Comparison of ENCODE assay signal across 14 cellular contexts in the genomic region with DNA sequence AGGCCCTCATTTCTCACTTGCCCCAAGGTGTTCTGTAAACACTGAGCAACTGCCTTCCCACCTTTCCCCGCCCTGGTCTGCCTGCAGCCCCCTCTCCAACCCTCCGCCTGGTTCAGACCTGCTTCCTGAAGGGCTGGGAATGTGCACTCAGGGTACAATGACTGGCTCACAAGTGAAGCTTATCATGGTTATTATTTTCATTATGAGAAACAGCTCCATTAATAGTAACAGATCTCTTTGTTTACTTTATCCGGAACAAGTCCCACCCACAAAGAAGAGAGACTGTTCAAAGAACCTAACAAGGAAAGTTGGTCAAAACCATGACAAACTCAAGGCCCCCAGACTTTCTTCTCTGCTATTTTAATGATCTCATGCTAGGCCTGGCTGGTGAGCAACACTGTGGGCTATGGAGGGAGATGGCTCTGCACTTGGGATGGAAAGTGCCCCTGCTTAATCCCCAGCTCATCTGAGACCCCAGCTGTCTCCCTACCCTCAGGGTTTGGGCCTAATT. TPM values are rescaled to one million over a fixed set of nuclear protein-coding genes. Genes with fewer than 3 reads are reported as not detected.
DNase-seq lines count a peak whose midpoint lies in the region; ATAC-seq, FAIRE-seq and TF ChIP-seq lines count a peak whose summit lies in the region.
"Had no signal": no experiment of that assay in that cellular context is flagged by ENCODE, and none has a peak within 500 bp of the region (broad histone marks: within the 10 kb centered on the region; RNA-seq: fewer than 3 reads in every experiment).

No MANE protein-coding gene starts in this region.

- peaks cover 5 to 13% of the 10 kb centered on the region in 2 donors for H3K4me1 ChIP-seq in kidney (ENCODE audit: control insufficient read depth in 1 of 2, insufficient read depth in 1 of 2, low read depth in 1 of 2, low read length in 2 of 2)
- H3K4me1 ChIP-seq in subcutaneous abdominal adipose tissue (ENCODE audit: control insufficient read depth in 5 of 5, insufficient read depth in 5 of 5, low read length in 5 of 5) = peaks cover 4 to 76% (median 38%) of the 10 kb centered on the region in 5 donors
- H3K4me1 ChIP-seq: A549, HAP-1 had no signal

- peaks cover 91% of the 10 kb centered on the region for H3K4me1 Mint-ChIP-seq in T-helper 1 cell treated with Interleukin-12 subunit alpha and Interleukin-12 subunit beta and Interleukin-4 antibody, amounts not matched to agents 30 μg/mL and 1 μg/mL, for 36 hours (ENCODE audit: low read depth)
- H3K4me1 Mint-ChIP-seq in activated naive CD8-positive, alpha-beta T cell (ENCODE audit: low read depth) = peaks cover 98% of the 10 kb centered on the region

- ATAC-seq in HG02973 (IDR thresholded peaks at IDR 0.05; ENCODE audit: unreplicated experiment) = no peak
- ATAC-seq: A549 had no signal

- H3K36me3 Mint-ChIP-seq in T-helper 1 cell treated with Interleukin-12 subunit alpha and Interleukin-12 subunit beta and Interleukin-4 antibody, amounts not matched to agents 30 μg/mL and 1 μg/mL, for 36 hours (ENCODE audit: low read depth) = peaks cover 64% of the 10 kb centered on the region
- peaks cover 18% of the 10 kb centered on the region for H3K36me3 Mint-ChIP-seq in activated naive CD8-positive, alpha-beta T cell

- no peaks in the 10 kb centered on the region for H3K27me3 ChIP-seq in subcutaneous abdominal adipose tissue (ENCODE audit: control insufficient read depth in 5 of 5, insufficient read depth in 4 of 5, low read length in 5 of 5)
- H3K27me3 ChIP-seq: cardiac muscle cell had no signal

- H3K27ac Mint-ChIP-seq in T-helper 1 cell treated with Interleukin-12 subunit alpha and Interleukin-12 subunit beta and Interleukin-4 antibody, amounts not matched to agents 30 μg/mL and 1 μg/mL, for 36 hours = peak overlapping the region; percentile 78
- peak overlapping the region; percentile 99 for H3K27ac Mint-ChIP-seq in activated naive CD8-positive, alpha-beta T cell

- peak overlapping the region; percentile 62 to 68 for H3K27ac ChIP-seq in kidney (ENCODE audit: low read depth in 2 of 2, low read length in 2 of 2)
- H3K27ac ChIP-seq in subcutaneous abdominal adipose tissue (ENCODE audit: low read depth, low read length) = peak overlapping the region; percentile 38
- H3K27ac ChIP-seq: A549, cardiac muscle cell had no signal

- no peaks in the 10 kb centered on the region for H3K36me3 ChIP-seq in kidney (ENCODE audit: control insufficient read depth in 1 of 2, insufficient read depth in 2 of 2, low read length in 2 of 2)
- no peaks in the 10 kb centered on the region for H3K36me3 ChIP-seq in subcutaneous abdominal adipose tissue (ENCODE audit: control insufficient read depth in 5 of 5, insufficient read depth in 5 of 5, low read length in 5 of 5)
- H3K36me3 ChIP-seq: cardiac muscle cell, HAP-1 had no signal

- intact Hi-C loops in kidney (cut with DNase I) = no loop called here

- FAIRE-seq in kidney (lab: Jason Lieb, UNC) = no peak
- FAIRE-seq: A549, keratinocyte had no signal

- H3K9ac ChIP-seq in kidney (ENCODE audit: low read length in 2 of 2) = no peak overlapping the region
- H3K9ac ChIP-seq in subcutaneous abdominal adipose tissue (ENCODE audit: low read length in 5 of 5) = no peak overlapping the region

- TF ChIP-seq CTCF in kidney (IDR thresholded peaks at IDR 0.05; ENCODE audit: borderline replicate concordance, extremely low read depth, insufficient read depth) = no peak

- H3K9me3 ChIP-seq in kidney (ENCODE audit: control insufficient read depth in 1 of 2, low read length in 2 of 2) (no peaks in the 10 kb centered on the region), subcutaneous abdominal adipose tissue (ENCODE audit: control insufficient read depth in 5 of 5, low read length in 5 of 5) (no peaks in the 10 kb centered on the region)
- H3K9me3 ChIP-seq: A549, HAP-1 had no signal

- DNase-seq in T-helper 1 cell (no peak), kidney (no peak), NCI-H748 (lab: John Stamatoyannopoulos, UW; ENCODE audit: unreplicated experiment) (no peak), activated gamma-delta T cell (lab: John Stamatoyannopoulos, UW) (no peak)
- DNase-seq: NCI-H446 treated with DMSO at 0.1 percent for 48 hours had no signal

- H3K4me3 ChIP-seq in kidney (ENCODE audit: low read length in 2 of 2) (no peak overlapping the region), subcutaneous abdominal adipose tissue (ENCODE audit: low read depth in 1 of 5, low read length in 5 of 5) (no peak overlapping the region)
- H3K4me3 ChIP-seq: A549, cardiac muscle cell, HAP-1 had no signal

- H3K27me3 Mint-ChIP-seq in T-helper 1 cell treated with Interleukin-12 subunit alpha and Interleukin-12 subunit beta and Interleukin-4 antibody, amounts not matched to agents 30 μg/mL and 1 μg/mL, for 36 hours (ENCODE audit: low read depth) = no peaks in the 10 kb centered on the region
- H3K27me3 Mint-ChIP-seq in activated naive CD8-positive, alpha-beta T cell = no peaks in the 10 kb centered on the region

- H3K9me3 Mint-ChIP-seq in T-helper 1 cell treated with Interleukin-12 subunit alpha and Interleukin-12 subunit beta and Interleukin-4 antibody, amounts not matched to agents 30 μg/mL and 1 μg/mL, for 36 hours = no peaks in the 10 kb centered on the region
- no peaks in the 10 kb centered on the region for H3K9me3 Mint-ChIP-seq in activated naive CD8-positive, alpha-beta T cell (ENCODE audit: low read depth)

- H3K4me3 Mint-ChIP-seq in T-helper 1 cell treated with Interleukin-12 subunit alpha and Interleukin-12 subunit beta and Interleukin-4 antibody, amounts not matched to agents 30 μg/mL and 1 μg/mL, for 36 hours = peak overlapping the region; percentile 54
- H3K4me3 Mint-ChIP-seq in activated naive CD8-positive, alpha-beta T cell = peak overlapping the region; percentile 88

RNA-seq across cellular contexts. Expression of a gene that starts 36.7 kb away (rescaled TPM):
- total RNA-seq in kidney = 20.4 TPM
- 6.3 TPM for polyA plus RNA-seq in kidney (ENCODE audit: insufficient read depth, low read depth, low replicate concordance)
- total RNA-seq: HT1080 had no signal
